Comparison of ENCODE assay signal across 12 cellular contexts in the genomic region with DNA sequence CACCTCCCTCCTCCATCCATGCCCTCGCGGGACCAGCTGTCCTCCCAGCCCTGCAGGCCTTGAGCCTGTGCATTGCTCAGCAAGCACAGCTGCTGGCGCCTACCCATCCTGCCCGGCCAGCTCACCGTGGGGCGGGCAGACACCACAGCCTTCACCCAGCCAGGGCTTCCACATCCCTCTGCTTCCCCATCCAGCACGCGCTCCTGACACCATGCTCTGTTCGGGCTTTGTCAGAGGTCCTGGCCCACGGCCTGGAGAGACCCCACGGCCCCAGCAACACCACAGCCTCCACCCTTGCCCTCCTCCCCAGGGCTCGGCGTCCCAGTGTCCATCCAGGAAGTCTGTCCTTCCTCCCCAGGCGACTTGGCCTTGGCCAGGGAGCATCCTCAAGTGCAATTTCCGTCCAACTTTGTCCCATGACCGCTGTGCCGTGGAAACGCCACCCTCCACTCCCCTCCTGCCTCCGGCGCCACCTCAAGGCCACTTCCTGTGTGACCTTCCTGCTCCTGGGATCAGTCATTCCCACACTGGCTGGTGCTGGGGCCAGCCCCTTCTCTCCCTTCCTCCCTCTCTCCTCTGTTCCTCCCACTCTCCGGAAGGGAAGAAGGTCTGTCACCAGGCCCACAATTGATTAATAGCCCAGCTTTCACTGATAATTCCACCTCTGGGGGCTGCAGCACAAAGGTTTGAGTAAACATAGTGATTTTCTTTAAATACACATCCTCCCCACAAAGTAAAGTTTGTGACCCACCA.
A peak's percentile ranks its signal among the peaks of the same experiment; 100 is the strongest.
DNase-seq lines count a peak whose midpoint lies in the region; ATAC-seq, FAIRE-seq and TF ChIP-seq lines count a peak whose summit lies in the region.
"Had no signal": no experiment of that assay in that cellular context is flagged by ENCODE, and none has a peak within 500 bp of the region (broad histone marks: within the 10 kb centered on the region; RNA-seq: fewer than 3 reads in every experiment).

No MANE protein-coding gene starts in this region.

- H3K4me1 ChIP-seq in K562 (replicated peaks in 1 of 2; ENCODE audit: control insufficient read depth in 2 of 2, insufficient read depth in 2 of 2, low read length in 2 of 2) = peaks cover 7 to 24% of the 10 kb centered on the region in 2 experiments; a peak in 4 of 5 replicates

- peak in 1 of 2 experiments; percentile 24; a peak in 2 of 4 replicates for TF ChIP-seq RAD21 in K562 (CRISPR knock-in tag; conservative IDR thresholded peaks at IDR 0.05 in 1 of 2, IDR thresholded peaks at IDR 0.05 in 1 of 2)

- CTCF ChIA-PET in K562 (lab: Yijun Ruan, JAX; ENCODE audit: low intra/inter-chr PET ratio) = no interaction called here

- peaks cover 43 to 67% of the 10 kb centered on the region in 2 donors for H3K4me1 Mint-ChIP-seq in stimulated activated naive B cell treated with anti-CD40 and anti-IgM and Interleukin-4, amounts not matched to agents 10 μg/mL and 1 μg/mL and 100 μg/mL, for 72 hours

- H3K9ac ChIP-seq in K562 (ENCODE audit: insufficient read depth in 1 of 2, low read depth in 2 of 2, low read length in 2 of 2) = 0 out of 4 replicates have a peak overlapping the region, but pooled peaks of 1 of the 2 experiments have one; percentile 28

- no peak overlapping the region for H3K4me3 Mint-ChIP-seq in stimulated activated naive B cell treated with anti-CD40 and anti-IgM and Interleukin-4, amounts not matched to agents 10 μg/mL and 1 μg/mL and 100 μg/mL, for 72 hours
- H3K4me3 Mint-ChIP-seq: CD8-positive, alpha-beta memory T cell had no signal

- peak overlapping the region; percentile 0; the same call in 1 of the 2 replicates for H3K4me2 ChIP-seq in K562 (ENCODE audit: insufficient read depth, low read length)

- WGBS in K562 (ENCODE audit: insufficient coverage, low coverage, missing lambda C conversion rate) = 45% methylated on average over 16 of the region's 21 CpGs

- H3K4me3 ChIP-seq in K562 = no peak overlapping the region
- H3K4me3 ChIP-seq: ovary had no signal

- H3K27ac Mint-ChIP-seq in stimulated activated naive B cell treated with anti-CD40 and anti-IgM and Interleukin-4, amounts not matched to agents 10 μg/mL and 1 μg/mL and 100 μg/mL, for 72 hours = no peak overlapping the region

- no peaks in the 10 kb centered on the region for H3K36me3 ChIP-seq in K562 (ENCODE audit: control insufficient read depth, insufficient read depth, low read length)
- H3K36me3 ChIP-seq: ovary had no signal

- no peaks in the 10 kb centered on the region; the same call in 1 of the 2 replicates for H4K20me1 ChIP-seq in K562 (replicated peaks; ENCODE audit: control insufficient read depth, insufficient read depth, low read length)

- POLR2A ChIA-PET in K562 (lab: Yijun Ruan, JAX) = interaction anchor here (1.3 kb wide), 1 partner anchor 11 kb away, joined by 5 read pairs; no protein-coding TSS in a partner anchor

- intact Hi-C loops in K562 (cut with micrococcal nuclease) = no loop called here
- intact Hi-C loops in sciatic nerve (cut with DNase I) = no loop called here

- H3K9me1 ChIP-seq in K562 (ENCODE audit: control insufficient read depth, insufficient read depth, low read length) = no peaks in the 10 kb centered on the region

- no peak for TF ChIP-seq POLR2A in K562 (conservative IDR thresholded peaks at IDR 0.05)

- TF ChIP-seq EP300 in K562 (IDR thresholded peaks at IDR 0.05; ENCODE audit: low read length) = no peak

- in situ Hi-C loops in K562 (cut with MboI) = no loop called here

- no peaks in the 10 kb centered on the region; a peak in 1 of 5 replicates for H3K27me3 ChIP-seq in K562 (ENCODE audit: control insufficient read depth in 2 of 2, insufficient read depth in 2 of 2, low read length in 2 of 2)
- H3K27me3 ChIP-seq: ovary had no signal

- BruUV-seq in K562 (replicated peaks; lab: Mats Ljungman, UMichigan) = no TSS peak

- no peak for TF ChIP-seq CTCF in K562 (IDR thresholded peaks at IDR 0.05 in 2 of 3, conservative IDR thresholded peaks at IDR 0.05 in 1 of 3; ENCODE audit: insufficient read depth in 2 of 3, low read depth in 1 of 3, low read length in 3 of 3)

- no peaks in the 10 kb centered on the region for H3K79me2 ChIP-seq in K562 (ENCODE audit: control insufficient read depth, insufficient read depth, low read length)

- H3K27ac ChIP-seq in K562 (ENCODE audit: extremely low read depth, low read depth, low read length) = no peak overlapping the region
- H3K27ac ChIP-seq: ovary had no signal

- FAIRE-seq in K562 (lab: Jason Lieb, UNC) = no peak

- DNase-seq in HuH-7.5 (ENCODE audit: low spot score) (peak; percentile 53), K562 (ENCODE audit: extremely low read depth in 1 of 4, low spot score in 3 of 4) (peak in 3 of 4 experiments; percentile 22 to 29 (median 27)), left kidney (ENCODE audit: low read depth, low spot score) (peak; percentile 85), sciatic nerve (ENCODE audit: low spot score) (no peak), RKO (ENCODE audit: low spot score) (no peak), epidermal melanocyte (ENCODE audit: insufficient read length, low spot score) (no peak)
- DNase-seq in stimulated activated naive B cell treated with anti-CD40 and anti-IgM and Interleukin-4, amounts not matched to agents 10 μg/mL and 1 μg/mL and 100 μg/mL, for 72 hours = no peak
- DNase-seq: activated CD4-positive, alpha-beta T cell treated with anti-CD3 and anti-CD28 coated beads, Interleukin-2, amount 50 U/mL, for 1 hour; activated naive CD4-positive, alpha-beta T cell; NCI-H1694; ovary had no signal

- ATAC-seq in K562 (no peak; the same call in 1 of the 3 replicates), sciatic nerve (peak; percentile 52)
- no peak for ATAC-seq in stimulated activated naive B cell treated with anti-CD40 and anti-IgM and Interleukin-4, amounts not matched to agents 10 μg/mL and 1 μg/mL and 100 μg/mL, for 72 hours (replicated peaks)

- H3K9me3 ChIP-seq in K562 (replicated peaks; ENCODE audit: control insufficient read depth, insufficient read depth, low read depth, low read length) = no peaks in the 10 kb centered on the region
- H3K9me3 ChIP-seq: ovary had no signal

- H3K27me3 Mint-ChIP-seq in stimulated activated naive B cell treated with anti-CD40 and anti-IgM and Interleukin-4, amounts not matched to agents 10 μg/mL and 1 μg/mL and 100 μg/mL, for 72 hours = peaks cover 0 to 9% of the 10 kb centered on the region in 2 donors

- H3K9me3 Mint-ChIP-seq in stimulated activated naive B cell treated with anti-CD40 and anti-IgM and Interleukin-4, amounts not matched to agents 10 μg/mL and 1 μg/mL and 100 μg/mL, for 72 hours = no peaks in the 10 kb centered on the region
- H3K9me3 Mint-ChIP-seq: CD8-positive, alpha-beta memory T cell had no signal

- H2AFZ ChIP-seq in K562 (ENCODE audit: low read depth, low read length) = no peak overlapping the region

- no peaks in the 10 kb centered on the region for H3K36me3 Mint-ChIP-seq in stimulated activated naive B cell treated with anti-CD40 and anti-IgM and Interleukin-4, amounts not matched to agents 10 μg/mL and 1 μg/mL and 100 μg/mL, for 72 hours
- H3K36me3 Mint-ChIP-seq: CD8-positive, alpha-beta memory T cell had no signal

TF ChIP-seq in K562, 482 proteins besides CTCF, POLR2A, EP300 and RAD21 (continues in another document):
- TF ChIP-seq FOXA3 (CRISPR knock-in tag; conservative IDR thresholded peaks at IDR 0.05 in 1 of 2, IDR thresholded peaks at IDR 0.05 in 1 of 2) = peak in 1 of 2 experiments; percentile 58; a peak in 2 of 4 replicates
- TF ChIP-seq CBFA2T3 (IDR thresholded peaks at IDR 0.05) = peak; percentile 28; the same call in 1 of the 2 replicates
- TF ChIP-seq ZBTB1 (CRISPR knock-in tag; IDR thresholded peaks at IDR 0.05; ENCODE audit: borderline replicate concordance, low read depth) = no peak
- TF ChIP-seq, protein P1, sequence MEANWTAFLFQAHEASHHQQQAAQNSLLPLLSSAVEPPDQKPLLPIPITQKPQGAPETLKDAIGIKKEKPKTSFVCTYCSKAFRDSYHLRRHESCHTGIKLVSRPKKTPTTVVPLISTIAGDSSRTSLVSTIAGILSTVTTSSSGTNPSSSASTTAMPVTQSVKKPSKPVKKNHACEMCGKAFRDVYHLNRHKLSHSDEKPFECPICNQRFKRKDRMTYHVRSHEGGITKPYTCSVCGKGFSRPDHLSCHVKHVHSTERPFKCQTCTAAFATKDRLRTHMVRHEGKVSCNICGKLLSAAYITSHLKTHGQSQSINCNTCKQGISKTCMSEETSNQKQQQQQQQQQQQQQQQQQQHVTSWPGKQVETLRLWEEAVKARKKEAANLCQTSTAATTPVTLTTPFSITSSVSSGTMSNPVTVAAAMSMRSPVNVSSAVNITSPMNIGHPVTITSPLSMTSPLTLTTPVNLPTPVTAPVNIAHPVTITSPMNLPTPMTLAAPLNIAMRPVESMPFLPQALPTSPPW (CRISPR knock-in tag; IDR thresholded peaks at IDR 0.05) = peak; percentile 39; the same call in 1 of the 2 replicates
- TF ChIP-seq ZNF263 (CRISPR knock-in tag; IDR thresholded peaks at IDR 0.05; ENCODE audit: borderline replicate concordance) = peak; percentile 66; the same call in 1 of the 2 replicates
- peak; percentile 76 for TF ChIP-seq GABPA (tag; conservative IDR thresholded peaks at IDR 0.05; ENCODE audit: low read depth)
- TF ChIP-seq TCF7L2 (IDR thresholded peaks at IDR 0.05; ENCODE audit: low read depth, low read length) = no peak
- peak; percentile 29; the same call in 1 of the 2 replicates for TF ChIP-seq ELF1 (tag; IDR thresholded peaks at IDR 0.05)
- TF ChIP-seq, protein P2, sequence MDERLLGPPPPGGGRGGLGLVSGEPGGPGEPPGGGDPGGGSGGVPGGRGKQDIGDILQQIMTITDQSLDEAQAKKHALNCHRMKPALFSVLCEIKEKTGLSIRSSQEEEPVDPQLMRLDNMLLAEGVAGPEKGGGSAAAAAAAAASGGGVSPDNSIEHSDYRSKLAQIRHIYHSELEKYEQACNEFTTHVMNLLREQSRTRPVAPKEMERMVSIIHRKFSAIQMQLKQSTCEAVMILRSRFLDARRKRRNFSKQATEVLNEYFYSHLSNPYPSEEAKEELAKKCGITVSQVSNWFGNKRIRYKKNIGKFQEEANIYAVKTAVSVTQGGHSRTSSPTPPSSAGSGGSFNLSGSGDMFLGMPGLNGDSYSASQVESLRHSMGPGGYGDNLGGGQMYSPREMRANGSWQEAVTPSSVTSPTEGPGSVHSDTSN (CRISPR knock-in tag; IDR thresholded peaks at IDR 0.05; ENCODE audit: low read depth) = no peak
- TF ChIP-seq, protein P2 (tag; conservative IDR thresholded peaks at IDR 0.05; ENCODE audit: low read depth) = peak; percentile 88
- TF ChIP-seq SOX6 (IDR thresholded peaks at IDR 0.05) = no peak

Comparison
In these comparisons a context has a peak if more than half of its experiments do, and no peak if none do; other contexts are left out.
1. DNase-seq: peak in HuH-7.5 (single experiment), K562 (3 of 4) and left kidney (single experiment); none in sciatic nerve (single experiment), stimulated activated naive B cell treated with anti-CD40 and anti-IgM and Interleukin-4, amounts not matched to agents 10 μg/mL and 1 μg/mL and 100 μg/mL, for 72 hours (single experiment), RKO (single experiment) and epidermal melanocyte (single experiment).